Comparison of ENCODE assay signal across 8 cellular contexts in genomic region chr12:70463997-70464396, GRCh38.
"Had no signal": no experiment of that assay in that cellular context is flagged by ENCODE, and none has a peak within 500 bp of the region (broad histone marks: within the 10 kb centered on the region; RNA-seq: fewer than 3 reads in every experiment).

No MANE protein-coding gene starts in this region.

- ATAC-seq: GM12878 had no signal

- H3K4me3 ChIP-seq: GM12878 had no signal

- FAIRE-seq: G401.6, GM12878, GM12891, GM12892, GM18507, GM19239 had no signal

- DNase-seq: GDM1, GF-D8 had no signal
